Comparison of ENCODE assay signal across 1 cellular context in the genomic region with DNA sequence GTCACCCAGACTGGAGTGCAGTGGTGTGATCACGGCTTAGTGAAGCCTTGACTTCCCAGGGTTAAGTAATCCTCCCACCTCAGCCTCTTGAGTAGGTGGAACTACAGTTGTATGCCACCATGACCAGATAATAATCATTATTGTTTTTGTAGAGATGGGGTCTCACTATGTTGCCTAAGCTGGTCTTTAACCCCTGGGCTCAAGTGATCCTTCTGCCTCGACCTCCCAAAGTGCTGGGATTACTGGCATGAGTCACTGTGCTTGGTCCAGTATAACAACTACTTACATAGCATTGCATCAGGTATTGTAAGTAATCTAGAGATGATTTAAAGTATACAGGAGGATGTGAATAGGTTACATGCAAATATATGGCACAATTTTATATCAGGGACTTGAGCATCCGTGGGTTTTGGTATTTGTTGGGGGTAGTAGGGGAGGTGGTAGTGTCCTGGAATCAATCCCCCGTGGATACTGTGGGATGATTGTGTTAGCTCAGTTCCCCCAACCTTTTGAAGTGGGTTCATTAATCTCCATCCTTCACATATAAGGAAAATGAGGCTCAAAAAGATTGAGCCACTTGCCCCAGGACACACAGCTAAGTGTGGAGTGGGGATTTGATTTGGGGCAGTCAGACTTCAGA.
A peak's percentile ranks its signal among the peaks of the same experiment; 100 is the strongest.
TF ChIP-seq lines count a peak whose summit lies in the region.

No MANE protein-coding gene starts in this region.

TF ChIP-seq in HEK293, 187 proteins besides CTCF, POLR2A, EP300 and RAD21 (continued from another document):
- TF ChIP-seq ZFHX2 (tag by site-specific recombination; conservative IDR thresholded peaks at IDR 0.05) (peak; percentile 87), HIC1 (tag by site-specific recombination; IDR thresholded peaks at IDR 0.05) (no peak), ZNF37A (tag by site-specific recombination; IDR thresholded peaks at IDR 0.05) (no peak), ZNF391 (tag by site-specific recombination; IDR thresholded peaks at IDR 0.05; ENCODE audit: borderline replicate concordance, low read depth) (no peak), ZNF629 (tag by site-specific recombination; IDR thresholded peaks at IDR 0.05) (no peak), ZNF777 (tag by site-specific recombination; IDR thresholded peaks at IDR 0.05; ENCODE audit: borderline replicate concordance) (no peak), ZNF155 (tag by site-specific recombination; IDR thresholded peaks at IDR 0.05) (no peak), ZNF621 (tag by site-specific recombination; IDR thresholded peaks at IDR 0.05) (peak; percentile 89; the same call in 1 of the 2 replicates), ZNF664 (tag by site-specific recombination; IDR thresholded peaks at IDR 0.05) (no peak), ZNF768 (tag by site-specific recombination; IDR thresholded peaks at IDR 0.05) (no peak), BCL6B (tag by site-specific recombination; IDR thresholded peaks at IDR 0.05) (peak; percentile 83), ZBTB20 (tag by site-specific recombination; IDR thresholded peaks at IDR 0.05) (peak; percentile 3; the same call in 1 of the 2 replicates), BCL11B (tag by site-specific recombination; IDR thresholded peaks at IDR 0.05; ENCODE audit: low read depth) (no peak), ZNF16 (tag by site-specific recombination; IDR thresholded peaks at IDR 0.05; ENCODE audit: low read depth) (no peak), ZNF174 (tag by site-specific recombination; IDR thresholded peaks at IDR 0.05) (no peak), OVOL3 (tag by site-specific recombination; IDR thresholded peaks at IDR 0.05) (no peak), ZNF433 (tag by site-specific recombination; IDR thresholded peaks at IDR 0.05; ENCODE audit: low read depth) (no peak), ZNF792 (tag by site-specific recombination; IDR thresholded peaks at IDR 0.05) (peak; percentile 75; the same call in 1 of the 2 replicates), ZNF169 (tag by site-specific recombination; IDR thresholded peaks at IDR 0.05) (no peak), ZFP3 (tag by site-specific recombination; IDR thresholded peaks at IDR 0.05; ENCODE audit: low read depth) (no peak), ZFP37 (tag by site-specific recombination; IDR thresholded peaks at IDR 0.05) (no peak), ZBTB1 (tag by site-specific recombination; IDR thresholded peaks at IDR 0.05) (no peak), ZNF19 (tag by site-specific recombination; IDR thresholded peaks at IDR 0.05; ENCODE audit: low read depth) (no peak), SETDB1 (IDR thresholded peaks at IDR 0.05; ENCODE audit: insufficient read length, low read length) (no peak), ZSCAN23 (tag by site-specific recombination; IDR thresholded peaks at IDR 0.05) (no peak), ZNF560 (tag by site-specific recombination; IDR thresholded peaks at IDR 0.05; ENCODE audit: borderline replicate concordance) (no peak), INSM2 (tag by site-specific recombination; IDR thresholded peaks at IDR 0.05) (no peak), MZF1 (tag by site-specific recombination; IDR thresholded peaks at IDR 0.05; ENCODE audit: borderline replicate concordance) (peak; percentile 89), BCL11A (tag by site-specific recombination; IDR thresholded peaks at IDR 0.05; ENCODE audit: low read depth) (no peak), ZSCAN4 (tag by site-specific recombination; IDR thresholded peaks at IDR 0.05) (no peak), MEIS1 (CRISPR knock-in tag; IDR thresholded peaks at IDR 0.05; ENCODE audit: borderline replicate concordance) (no peak), ZNF585B (tag by site-specific recombination; IDR thresholded peaks at IDR 0.05) (no peak), ZNF677 (tag by site-specific recombination; IDR thresholded peaks at IDR 0.05) (no peak), ZNF350 (tag by site-specific recombination; IDR thresholded peaks at IDR 0.05) (no peak), ZNF302 (tag by site-specific recombination; IDR thresholded peaks at IDR 0.05; ENCODE audit: low read depth) (no peak), KLF16 (tag by site-specific recombination; IDR thresholded peaks at IDR 0.05) (no peak; the same call in 1 of the 2 replicates)
